In genomic region chr5:79070002-79070567, GRCh38 we compare ENCODE assay signal across 11 cellular contexts. TPM values are rescaled to one million over a fixed set of nuclear protein-coding genes. Genes with fewer than 3 reads are reported as not detected.
A peak's percentile ranks its signal among the peaks of the same experiment; 100 is the strongest.
DNase-seq lines count a peak whose midpoint lies in the region; ATAC-seq and TF ChIP-seq lines count a peak whose summit lies in the region.
"Had no signal": no experiment of that assay in that cellular context is flagged by ENCODE, and none has a peak within 500 bp of the region (broad histone marks: within the 10 kb centered on the region; RNA-seq: fewer than 3 reads in every experiment).

No MANE protein-coding gene starts in this region.

- BruUV-seq in MCF 10A (replicated peaks; lab: Mats Ljungman, UMichigan) = no TSS peak

- H3K9me3 ChIP-seq in breast epithelium (peaks cover 4 to 12% of the 10 kb centered on the region in 2 donors), muscle layer of duodenum (ENCODE audit: control insufficient read depth in 1 of 2, low read length in 2 of 2) (peaks cover 0 to 4% of the 10 kb centered on the region in 2 donors)

- peak overlapping the region; percentile 49 to 62 (median 50) for H3K4me3 ChIP-seq in breast epithelium
- peak overlapping the region; percentile 45 for H3K4me3 ChIP-seq in fibroblast of mammary gland (ENCODE audit: control insufficient read depth, low read depth, low read length)
- peak overlapping the region; percentile 57 to 71 for H3K4me3 ChIP-seq in muscle layer of duodenum (ENCODE audit: low read depth in 1 of 2, low read length in 2 of 2)
- H3K4me3 ChIP-seq: GM12878 had no signal

- no peak overlapping the region for H3K4me3 Mint-ChIP-seq in MCF 10A (ENCODE audit: unreplicated experiment)
- H3K4me3 Mint-ChIP-seq in activated T-cell treated with anti-CD3 and anti-CD28 coated beads, Interleukin-2, amount 50 U/mL, for 72 hours = peak overlapping the region in 1 of 2 donors; percentile 49
- H3K4me3 Mint-ChIP-seq: activated naive CD8-positive, alpha-beta T cell had no signal

- no peaks in the 10 kb centered on the region for H3K36me3 ChIP-seq in breast epithelium
- no peaks in the 10 kb centered on the region for H3K36me3 ChIP-seq in muscle layer of duodenum (ENCODE audit: control insufficient read depth in 1 of 2, insufficient read depth in 2 of 2, low read length in 2 of 2)

- CTCF ChIA-PET in MCF 10A (lab: Yijun Ruan, JAX) = interaction anchor here (1.1 to 2.6 kb wide), 2 partner anchors 45 to 63 kb away, joined by 3 to 9 read pairs; no protein-coding TSS in a partner anchor

- no peaks in the 10 kb centered on the region for H3K36me3 Mint-ChIP-seq in MCF 10A (ENCODE audit: insufficient read depth, unreplicated experiment)
- H3K36me3 Mint-ChIP-seq in activated T-cell treated with anti-CD3 and anti-CD28 coated beads, Interleukin-2, amount 50 U/mL, for 72 hours (ENCODE audit: insufficient read depth in 2 of 2) = peaks cover 0 to 2% of the 10 kb centered on the region in 2 donors

- DNase-seq in breast epithelium (ENCODE audit: low spot score in 2 of 2) (no peak), MCF 10A (ENCODE audit: unreplicated experiment) (no peak), fibroblast of mammary gland (ENCODE audit: low read depth) (peak; percentile 63), germinal center (ENCODE audit: low spot score) (no peak), SIG-M5 treated with dmso at 0.1 percent for 504 hours (lab: John Stamatoyannopoulos, UW; ENCODE audit: unreplicated experiment) (no peak)
- DNase-seq in activated T-cell treated with anti-CD3 and anti-CD28 coated beads, Interleukin-2, amount 50 U/mL, for 72 hours = no peak

- POLR2A ChIA-PET in MCF 10A (lab: Yijun Ruan, JAX) = interaction anchor here (0.5 kb wide), 1 partner anchor 30 kb away, joined by 3 read pairs; no protein-coding TSS in a partner anchor

- H3K27me3 ChIP-seq in breast epithelium (peaks cover 0 to 4% of the 10 kb centered on the region in 2 donors), muscle layer of duodenum (ENCODE audit: low read depth, low read length) (no peaks in the 10 kb centered on the region)

- no peak for TF ChIP-seq CTCF in breast epithelium (IDR thresholded peaks at IDR 0.05)
- no peak for TF ChIP-seq CTCF in MCF 10A (IDR thresholded peaks at IDR 0.05; ENCODE audit: unreplicated experiment)
- no peak for TF ChIP-seq CTCF in fibroblast of mammary gland (conservative IDR thresholded peaks at IDR 0.05; ENCODE audit: control insufficient read depth, insufficient read depth, low read depth, low read length)

- no peaks in the 10 kb centered on the region for H3K27me3 Mint-ChIP-seq in MCF 10A (ENCODE audit: insufficient read depth, unreplicated experiment)
- peaks cover 50% of the 10 kb centered on the region for H3K27me3 Mint-ChIP-seq in activated T-cell treated with anti-CD3 and anti-CD28 coated beads, Interleukin-2, amount 50 U/mL, for 72 hours (ENCODE audit: low read depth)

- peaks cover 9% of the 10 kb centered on the region for H3K4me1 Mint-ChIP-seq in MCF 10A (ENCODE audit: insufficient read depth, unreplicated experiment)
- peaks cover 5% of the 10 kb centered on the region for H3K4me1 Mint-ChIP-seq in activated T-cell treated with anti-CD3 and anti-CD28 coated beads, Interleukin-2, amount 50 U/mL, for 72 hours (ENCODE audit: low read depth)

- H3K4me1 ChIP-seq in breast epithelium (no peaks in the 10 kb centered on the region), muscle layer of duodenum (ENCODE audit: control insufficient read depth in 1 of 2, insufficient read depth in 2 of 2, low read length in 2 of 2) (peaks cover 0 to 3% of the 10 kb centered on the region in 2 donors)

- no peak overlapping the region for H3K27ac Mint-ChIP-seq in MCF 10A (ENCODE audit: low read depth, unreplicated experiment)
- H3K27ac Mint-ChIP-seq in activated T-cell treated with anti-CD3 and anti-CD28 coated beads, Interleukin-2, amount 50 U/mL, for 72 hours = no peak overlapping the region
- H3K27ac Mint-ChIP-seq: activated naive CD8-positive, alpha-beta T cell had no signal

- ATAC-seq in activated T-cell treated with anti-CD3 and anti-CD28 coated beads, Interleukin-2, amount 50 U/mL, for 72 hours (replicated peaks in 1 of 2) = no peak
- no peak for ATAC-seq in HG03565 (IDR thresholded peaks at IDR 0.05; ENCODE audit: unreplicated experiment)
- ATAC-seq: GM12878 had no signal

- intact Hi-C loops in breast epithelium (cut with DNase I; ENCODE audit: low total_unique reads) = no loop called here
- intact Hi-C loops in MCF 10A (cut with micrococcal nuclease) = no loop called here

- TF ChIP-seq POLR2A in breast epithelium (IDR thresholded peaks at IDR 0.05) = no peak

- H3K9me3 Mint-ChIP-seq in MCF 10A (ENCODE audit: unreplicated experiment) = peaks cover 4% of the 10 kb centered on the region
- peaks cover 0 to 3% of the 10 kb centered on the region in 2 donors for H3K9me3 Mint-ChIP-seq in activated T-cell treated with anti-CD3 and anti-CD28 coated beads, Interleukin-2, amount 50 U/mL, for 72 hours

- H3K27ac ChIP-seq in breast epithelium (peak overlapping the region in 1 of 2 donors; percentile 53), muscle layer of duodenum (ENCODE audit: low read length) (peak overlapping the region; percentile 69)

RNA-seq across cellular contexts. Expression of gene BHMT2, which starts 0.5 kb away (rescaled TPM):
- total RNA-seq in breast epithelium (10 to 100 TPM in 2 of 3 donors, 1 to 10 TPM in 1; 8.0 to 63.7 (median 19.3) TPM), MCF 10A (2022) (not detected in 2 replicates)
- total RNA-seq in activated T-cell treated with anti-CD3 and anti-CD28 coated beads, Interleukin-2, amount 50 U/mL, for 72 hours = not detected
- total RNA-seq: GM12878, OCI-LY7 had no signal

RNA-seq across cellular contexts. Expression of gene DMGDH, which starts 0.6 kb away (rescaled TPM):
- 10 to 100 TPM in 1 of 3 donors, 1 to 10 TPM in 2; 1.5 to 12.5 (median 2.9) TPM for total RNA-seq in breast epithelium
- 9.2 and 14.7 TPM in 2 replicates for total RNA-seq in MCF 10A (2022)
- 10 to 100 TPM; 19.2 to 21.4 TPM for total RNA-seq in activated T-cell treated with anti-CD3 and anti-CD28 coated beads, Interleukin-2, amount 50 U/mL, for 72 hours

RNA-seq across cellular contexts. Expression of gene BHMT, which starts 41.5 kb away (rescaled TPM):
- total RNA-seq in breast epithelium = 1 to 10 TPM in 1 of 3 donors, under 1 TPM in 1, not detected in 1; 0.98 to 1.8 TPM
- total RNA-seq in MCF 10A (2022) = not detected in 2 replicates
- not detected for total RNA-seq in activated T-cell treated with anti-CD3 and anti-CD28 coated beads, Interleukin-2, amount 50 U/mL, for 72 hours
- total RNA-seq: OCI-LY7 had no signal
